ENCODE assay signal across 8 cellular contexts in the genomic region with DNA sequence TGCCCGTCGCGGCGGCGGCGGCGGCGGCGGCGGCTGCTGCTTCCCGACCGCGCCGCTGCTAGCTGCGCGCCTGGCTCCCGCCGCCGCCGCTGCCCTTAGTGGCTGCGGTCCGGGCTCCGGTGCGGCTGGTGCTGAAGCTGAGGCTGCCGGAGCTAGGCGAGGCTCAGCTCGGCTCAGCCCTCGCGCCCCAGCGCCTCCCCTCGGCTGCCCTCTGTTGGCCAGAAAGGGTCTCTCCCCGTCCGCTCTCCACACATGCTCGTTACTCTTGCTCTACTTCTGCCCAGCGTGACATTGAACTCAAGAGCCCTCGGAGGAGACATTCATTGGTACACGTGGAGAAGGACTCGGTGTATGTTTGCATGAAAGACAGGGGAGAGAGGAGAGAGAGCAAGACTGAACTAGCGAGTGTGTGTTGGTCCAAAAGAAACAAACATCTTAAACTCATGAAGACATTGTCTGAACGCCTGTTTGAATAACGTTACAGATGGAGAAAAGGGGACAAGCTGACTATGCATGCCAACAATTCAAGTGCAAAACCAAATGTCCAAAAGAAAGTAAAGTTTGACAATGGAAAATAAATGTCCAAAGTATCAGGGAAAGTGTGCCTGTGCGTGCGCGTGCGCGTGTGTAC. TPM values are rescaled to one million over a fixed set of nuclear protein-coding genes. Genes with fewer than 3 reads are reported as not detected.
DNase-seq lines count a peak whose midpoint lies in the region; ATAC-seq, FAIRE-seq and TF ChIP-seq lines count a peak whose summit lies in the region.

TSS of gene HCN1 (minus strand) at position 175 of the 631 bp plus-strand sequence.

- peak within 1 kb of the TSS; percentile 27 for H3K4me2 ChIP-seq in keratinocyte (ENCODE audit: control insufficient read depth, extremely low read depth, insufficient read depth, low read depth, low read length)

- H3K4me1 Mint-ChIP-seq in activated CD4-positive, alpha-beta T cell treated with anti-CD3 and anti-CD28 coated beads for 36 hours, result peaks cover 2% of the 10 kb centered on the region

- H3K9ac ChIP-seq in keratinocyte (ENCODE audit: control insufficient read depth, extremely low read depth, insufficient read depth, low read length), result no peak within 1 kb of the TSS

- no peak within 1 kb of the TSS for H2AFZ ChIP-seq in keratinocyte (ENCODE audit: control insufficient read depth, low read length)

- no peaks in the 10 kb centered on the region for H3K9me3 ChIP-seq in keratinocyte (ENCODE audit: control insufficient read depth, low read depth, low read length)

- peaks cover 16% of the 10 kb centered on the region for H3K27me3 ChIP-seq in keratinocyte (ENCODE audit: control insufficient read depth, extremely low read depth, insufficient read depth, low read length)

- H3K36me3 Mint-ChIP-seq in activated CD4-positive, alpha-beta T cell treated with anti-CD3 and anti-CD28 coated beads for 36 hours (ENCODE audit: low read depth), result peaks cover 6% of the 10 kb centered on the region

- no peaks in the 10 kb centered on the region for H3K4me1 ChIP-seq in keratinocyte (ENCODE audit: control insufficient read depth, extremely low read depth, insufficient read depth, low read length)

- dilution Hi-C loops in keratinocyte (cut with MboI; ENCODE audit: extremely low pct_ligation_motif_present, low sequenced_read_pairs), result no loop called here

- H3K9me1 ChIP-seq in keratinocyte (ENCODE audit: control insufficient read depth, extremely low read depth, insufficient read depth, low read length), result no peaks in the 10 kb centered on the region

- no peak within 1 kb of the TSS for H3K27ac Mint-ChIP-seq in activated CD4-positive, alpha-beta T cell treated with anti-CD3 and anti-CD28 coated beads for 36 hours

- POLR2A ChIA-PET in activated CD4-positive, alpha-beta T cell treated with anti-CD3 and anti-CD28 coated beads for 36 hours (lab: Charles Lee), result no interaction called here
- POLR2A ChIA-PET in RWPE1 (lab: Yijun Ruan, JAX; ENCODE audit: low non-redundant PET), result no interaction called here

- intact Hi-C loops in activated CD4-positive, alpha-beta T cell treated with anti-CD3 and anti-CD28 coated beads for 36 hours (cut with DNase I, micrococcal nuclease), result loop anchor here in 1 of 2 experiments (2.0 kb wide), 1 partner anchor 658 kb away; no protein-coding TSS in a partner anchor

- peak; percentile 91 for ATAC-seq in activated CD4-positive, alpha-beta T cell treated with anti-CD3 and anti-CD28 coated beads for 36 hours
- peak; percentile 71 for ATAC-seq in HG03196 (IDR thresholded peaks at IDR 0.05; ENCODE audit: unreplicated experiment)
- ATAC-seq in HG02870 (IDR thresholded peaks at IDR 0.05; ENCODE audit: unreplicated experiment), result no peak

- H3K27me3 Mint-ChIP-seq in activated CD4-positive, alpha-beta T cell treated with anti-CD3 and anti-CD28 coated beads for 36 hours, result peaks cover 20% of the 10 kb centered on the region

- TF ChIP-seq CTCF in RWPE1 (conservative IDR thresholded peaks at IDR 0.05; ENCODE audit: low read depth), result peak; percentile 98
- TF ChIP-seq CTCF in keratinocyte (optimal IDR thresholded peaks at IDR 0.05 in 1 of 3, IDR thresholded peaks at IDR 0.05 in 1 of 3, conservative IDR thresholded peaks at IDR 0.05 in 1 of 3; ENCODE audit: extremely low read depth in 1 of 3, insufficient read depth in 2 of 3, low read length in 3 of 3), result peak; percentile 54 to 95 (median 85)

- no peak for FAIRE-seq in keratinocyte (lab: Jason Lieb, UNC)

- peak; percentile 75 for DNase-seq in activated CD4-positive, alpha-beta T cell treated with anti-CD3 and anti-CD28 coated beads for 36 hours
- DNase-seq in activated CD4-positive, alpha-beta T cell treated with anti-CD3 and anti-CD28 coated beads for 1 hour, result no peak
- DNase-seq in RWPE1 (ENCODE audit: low spot score) (peak; percentile 69), cerebellum (ENCODE audit: low spot score) (peak; percentile 87), keratinocyte (ENCODE audit: low read depth, low spot score) (no peak)
- DNase-seq in stimulated activated CD4-positive, alpha-beta T cell treated with anti-CD3 and anti-CD28 coated beads, Interleukin-12 subunit alpha, Interleukin-12 subunit beta, amount 100 ng/mL, for 48 hours (ENCODE audit: low read depth in 2 of 3, low spot score in 1 of 3), result peak; percentile 30 to 40 (median 35)

- no peaks in the 10 kb centered on the region for H3K36me3 ChIP-seq in keratinocyte (ENCODE audit: control insufficient read depth in 2 of 2, extremely low read depth in 1 of 2, insufficient read depth in 2 of 2, low read length in 2 of 2)

- H3K27ac ChIP-seq in RWPE1 (no peak within 1 kb of the TSS), keratinocyte (ENCODE audit: control insufficient read depth, insufficient read depth, low read length) (no peak within 1 kb of the TSS)

- no peaks in the 10 kb centered on the region for H3K79me2 ChIP-seq in keratinocyte (ENCODE audit: control insufficient read depth, insufficient read depth, low read length)

- H3K9me3 Mint-ChIP-seq in activated CD4-positive, alpha-beta T cell treated with anti-CD3 and anti-CD28 coated beads for 36 hours (ENCODE audit: low read depth), result peaks cover 6% of the 10 kb centered on the region

- no peak within 1 kb of the TSS for H3K4me3 ChIP-seq in keratinocyte (ENCODE audit: control insufficient read depth in 2 of 3, extremely low read depth in 1 of 3, insufficient read depth in 2 of 3, low read depth in 1 of 3, low read length in 3 of 3)

- CTCF ChIA-PET in activated CD4-positive, alpha-beta T cell treated with anti-CD3 and anti-CD28 coated beads for 36 hours (lab: Charles Lee), result interaction anchor here (0.6 to 1.5 kb wide), 2 partner anchors 10 to 658 kb away, joined by 3 read pairs; no protein-coding TSS in a partner anchor
- CTCF ChIA-PET in RWPE1 (lab: Yijun Ruan, JAX), result interaction anchor here (0.6 to 1.9 kb wide), 4 partner anchors 30 to 980 kb away, joined by 3 to 11 read pairs (median 4); no protein-coding TSS in a partner anchor

- H3K4me3 Mint-ChIP-seq in activated CD4-positive, alpha-beta T cell treated with anti-CD3 and anti-CD28 coated beads for 36 hours, result no peak within 1 kb of the TSS

- no peaks in the 10 kb centered on the region for H4K20me1 ChIP-seq in keratinocyte (ENCODE audit: control insufficient read depth, extremely low read depth, insufficient read depth, low read length)

RNA-seq across cellular contexts. Expression of gene HCN1, which starts in this region (rescaled TPM):
- not detected for total RNA-seq in activated CD4-positive, alpha-beta T cell treated with anti-CD3 and anti-CD28 coated beads for 36 hours
- 32.5 TPM for total RNA-seq in cerebellum
- not detected in 3 replicates for polyA plus RNA-seq in keratinocyte
- polyA plus RNA-seq in keratinocyte (2011; ENCODE audit: low read depth), result not detected
- not detected in 2 replicates for polyA plus RNA-seq in keratinocyte (2011; cell fraction: cytosol; rRNA removed)
- not detected in 2 replicates for polyA plus RNA-seq in keratinocyte (2011; cell fraction: nucleus; rRNA removed)
- polyA plus RNA-seq in keratinocyte (2012; ENCODE audit: low replicate concordance), result not detected in 2 replicates
- polyA minus RNA-seq in keratinocyte, result not detected in 3 replicates
- polyA minus RNA-seq in keratinocyte (2011; cell fraction: cytosol; rRNA and poly(A)+ RNA removed), result not detected
- polyA minus RNA-seq in keratinocyte (2011; cell fraction: nucleus; rRNA and poly(A)+ RNA removed), result not detected in 2 replicates

Comparison
In these comparisons a context has a peak if more than half of its experiments do, and no peak if none do; other contexts are left out.
1. RNA of gene HCN1 (total RNA-seq): 32.5 TPM in cerebellum (single experiment); not detected in activated CD4-positive, alpha-beta T cell treated with anti-CD3 and anti-CD28 coated beads for 36 hours; every median in the first group is over 10 times any median in the second.
2. Peak in DNase-seq and ATAC-seq in activated CD4-positive, alpha-beta T cell treated with anti-CD3 and anti-CD28 coated beads for 36 hours; RNA of the gene not detected or under 1 TPM.
3. DNase-seq: peak in RWPE1 (single experiment), cerebellum (single experiment) and stimulated activated CD4-positive, alpha-beta T cell treated with anti-CD3 and anti-CD28 coated beads, Interleukin-12 subunit alpha, Interleukin-12 subunit beta, amount 100 ng/mL, for 48 hours (3 of 3); none in activated CD4-positive, alpha-beta T cell treated with anti-CD3 and anti-CD28 coated beads for 1 hour (single experiment) and keratinocyte (single experiment).